34 cellular contexts compared by ENCODE assay signal in the genomic region with DNA sequence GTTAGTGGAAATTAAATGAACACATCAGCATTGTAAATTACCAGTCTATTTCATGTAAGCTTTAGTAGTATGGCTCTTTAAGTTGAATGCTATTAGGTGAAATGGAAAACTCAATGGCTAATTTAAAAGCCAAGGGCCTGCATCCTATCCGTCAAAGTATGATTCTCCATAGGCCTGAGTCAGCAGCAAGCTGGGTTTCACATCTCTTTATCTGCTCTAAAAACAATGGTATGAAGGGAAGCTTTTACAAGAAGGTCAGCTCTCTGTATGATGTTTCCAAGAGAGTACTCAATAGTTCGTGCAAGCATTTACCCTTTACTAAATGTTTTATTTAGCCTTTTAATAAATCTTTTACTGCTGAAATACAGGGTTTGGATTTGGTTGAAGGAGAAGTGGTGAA.
"Had no signal": no experiment of that assay in that cellular context is flagged by ENCODE, and none has a peak within 500 bp of the region (broad histone marks: within the 10 kb centered on the region; RNA-seq: fewer than 3 reads in every experiment).

No MANE protein-coding gene starts in this region.

- DNase-seq: activated B cell treated with CpG ODN at 0.5 μM for 24 hours; activated CD4-positive, alpha-beta T cell treated with anti-CD3 and anti-CD28 coated beads, Interleukin-2, amount 50 U/mL, for 1 hour; activated CD8-positive, alpha-beta memory T cell treated with anti-CD3 and anti-CD28 coated beads, Interleukin-2, amount 10 ng/mL, durations not matched to agents 7 days and 5 days; activated CD8-positive, alpha-beta T cell treated with anti-CD3 and anti-CD28 coated beads, Interleukin-2, amount 10 ng/mL, durations not matched to agents 7 days and 5 days; activated effector memory CD4-positive, alpha-beta T cell treated with Interleukin-2 at 50 U/mL for 16 hours; activated naive CD4-positive, alpha-beta T cell treated with Interleukin-2 at 50 U/mL for 16 hours; activated T-cell treated with anti-CD3 and anti-CD28 coated beads, Interleukin-2, amount 50 U/mL, for 72 hours; adrenal gland; aorta; central memory CD4-positive, alpha-beta T cell; dermis blood vessel endothelial cell; effector CD4-positive, alpha-beta T cell; islet precursor cell; left ventricle myocardium inferior; mesendoderm; mucosa of descending colon; nephron progenitor cell; pancreas; retina; stimulated activated CD4-positive, alpha-beta T cell treated with anti-CD3 and anti-CD28 coated beads, Interleukin-12 subunit alpha, Interleukin-12 subunit beta, amount 100 ng/mL, for 4 hours; stimulated activated CD4-positive, alpha-beta T cell treated with anti-CD3 and anti-CD28 coated beads, Interleukin-4, amount 100 ng/mL, for 1 hour; T-helper 17 cell; T1000; uterus had no signal

- H3K9me3 Mint-ChIP-seq: activated B cell treated with CpG ODN at 0.5 μM for 24 hours; activated T-cell treated with anti-CD3 and anti-CD28 coated beads, Interleukin-2, amount 50 U/mL, for 72 hours; nephron progenitor cell; stimulated activated naive CD8-positive, alpha-beta T cell treated with anti-CD3 and anti-CD28 coated beads, Interleukin-15, Interleukin-2, amounts not matched to agents 100 ng/mL and 50 ng/mL, for 24 hours; type B pancreatic cell had no signal

- H3K27me3 ChIP-seq: adrenal gland, esophagus muscularis mucosa, pancreas, uterus had no signal

- H3K4me1 ChIP-seq: prostate gland had no signal

- H3K36me3 Mint-ChIP-seq: activated CD8-positive, alpha-beta memory T cell treated with anti-CD3 and anti-CD28 coated beads, Interleukin-2, amount 10 ng/mL, durations not matched to agents 7 days and 5 days; activated naive CD8-positive, alpha-beta T cell had no signal

- H3K27ac ChIP-seq: adrenal gland, left ventricle myocardium inferior, pancreas, prostate gland, skin epidermis, uterus had no signal

- H3K4me3 Mint-ChIP-seq: activated B cell treated with CpG ODN at 0.5 μM for 24 hours; activated CD8-positive, alpha-beta memory T cell treated with anti-CD3 and anti-CD28 coated beads, Interleukin-2, amount 10 ng/mL, durations not matched to agents 7 days and 5 days; activated CD8-positive, alpha-beta T cell treated with anti-CD3 and anti-CD28 coated beads, Interleukin-2, amount 10 ng/mL, durations not matched to agents 7 days and 5 days; activated naive CD8-positive, alpha-beta T cell; activated T-cell treated with anti-CD3 and anti-CD28 coated beads, Interleukin-2, amount 50 U/mL, for 72 hours; nephron progenitor cell; stimulated activated naive CD8-positive, alpha-beta T cell treated with anti-CD3 and anti-CD28 coated beads, Interleukin-15, Interleukin-2, amounts not matched to agents 100 ng/mL and 50 ng/mL, for 24 hours; T-helper 17 cell; type B pancreatic cell had no signal

- FAIRE-seq: colon, frontal cortex, pancreas had no signal

- H3K27ac Mint-ChIP-seq: activated B cell treated with CpG ODN at 0.5 μM for 24 hours; activated CD8-positive, alpha-beta memory T cell treated with anti-CD3 and anti-CD28 coated beads, Interleukin-2, amount 10 ng/mL, durations not matched to agents 7 days and 5 days; activated CD8-positive, alpha-beta T cell treated with anti-CD3 and anti-CD28 coated beads, Interleukin-2, amount 10 ng/mL, durations not matched to agents 7 days and 5 days; activated naive CD8-positive, alpha-beta T cell; activated T-cell treated with anti-CD3 and anti-CD28 coated beads, Interleukin-2, amount 50 U/mL, for 72 hours; nephron progenitor cell; stimulated activated naive CD8-positive, alpha-beta T cell treated with anti-CD3 and anti-CD28 coated beads, Interleukin-15, Interleukin-2, amounts not matched to agents 100 ng/mL and 50 ng/mL, for 24 hours; T-helper 17 cell; type B pancreatic cell had no signal

- H3K9me3 ChIP-seq: adrenal gland, esophagus muscularis mucosa, left ventricle myocardium inferior, mucosa of descending colon, pancreas, prostate gland, uterus had no signal

- H3K36me3 ChIP-seq: adrenal gland, left ventricle myocardium inferior, pancreas, prostate gland, uterus had no signal

- ATAC-seq: activated CD8-positive, alpha-beta memory T cell treated with anti-CD3 and anti-CD28 coated beads, Interleukin-2, amount 10 ng/mL, durations not matched to agents 7 days and 5 days; activated CD8-positive, alpha-beta T cell treated with anti-CD3 and anti-CD28 coated beads, Interleukin-2, amount 10 ng/mL, durations not matched to agents 7 days and 5 days; activated T-cell treated with anti-CD3 and anti-CD28 coated beads, Interleukin-2, amount 50 U/mL, for 72 hours; mucosa of descending colon; pancreas; sciatic nerve; T-helper 17 cell had no signal

- H3K4me3 ChIP-seq: adrenal gland, esophagus muscularis mucosa, left ventricle myocardium inferior, lung, mucosa of descending colon, pancreas, prostate gland, skin epidermis, uterus had no signal
